22 cellular contexts compared by ENCODE assay signal in genomic region chr3:143066033-143066432, GRCh38.
"Had no signal": no experiment of that assay in that cellular context is flagged by ENCODE, and none has a peak within 500 bp of the region (broad histone marks: within the 10 kb centered on the region; RNA-seq: fewer than 3 reads in every experiment).

No MANE protein-coding gene starts in this region.

- H3K9me3 ChIP-seq: breast epithelium, gastrocnemius medialis, heart left ventricle, thyroid gland had no signal

- H3K4me1 Mint-ChIP-seq: mesothelial cell of epicardium had no signal

- H3K27me3 ChIP-seq: breast epithelium, gastrocnemius medialis, heart left ventricle, thyroid gland had no signal

- DNase-seq: activated CD4-positive, alpha-beta memory T cell treated with anti-CD3 and anti-CD28 coated beads, Interleukin-2, amount 10 ng/mL, durations not matched to agents 7 days and 5 days; activated CD4-positive, alpha-beta T cell treated with anti-CD3 and anti-CD28 coated beads for 36 hours; activated gamma-delta T cell; activated T-cell treated with anti-CD3 and anti-CD28 coated beads, Interleukin-2, amount 50 U/mL, for 4 hours; erythroblast; gastrocnemius medialis; heart left ventricle; kidney; nephron progenitor cell; nucleus accumbens; posterior cingulate gyrus; stimulated activated naive CD4-positive, alpha-beta T cell; T-helper 2 cell; thyroid gland had no signal

- FAIRE-seq: astrocyte, kidney, urothelium cell line had no signal

- ATAC-seq: activated CD4-positive, alpha-beta T cell treated with anti-CD3 and anti-CD28 coated beads for 36 hours; activated T-cell treated with anti-CD3 and anti-CD28 coated beads, Interleukin-2, amount 50 U/mL, for 4 hours; gastrocnemius medialis; left lobe of liver had no signal

- H3K27ac ChIP-seq: breast epithelium, coronary artery, gastrocnemius medialis, heart left ventricle, thyroid gland had no signal

- H3K27me3 Mint-ChIP-seq: activated CD4-positive, alpha-beta T cell treated with anti-CD3 and anti-CD28 coated beads for 36 hours; activated naive CD4-positive, alpha-beta T cell treated with anti-CD3 and anti-CD28 coated beads, Interleukin-2, amount 50 U/mL, for 24 hours had no signal

- H3K4me3 ChIP-seq: breast epithelium, coronary artery, gastrocnemius medialis, heart left ventricle, lung, thyroid gland had no signal

- H3K4me1 ChIP-seq: breast epithelium, gastrocnemius medialis, heart left ventricle had no signal

- H3K9me3 Mint-ChIP-seq: activated CD4-positive, alpha-beta memory T cell treated with anti-CD3 and anti-CD28 coated beads, Interleukin-2, amount 10 ng/mL, durations not matched to agents 7 days and 5 days; activated naive CD4-positive, alpha-beta T cell treated with anti-CD3 and anti-CD28 coated beads, Interleukin-2, amount 50 U/mL, for 24 hours; activated T-cell treated with anti-CD3 and anti-CD28 coated beads, Interleukin-2, amount 50 U/mL, for 4 hours; mesothelial cell of epicardium; nephron progenitor cell had no signal

- H3K27ac Mint-ChIP-seq: activated CD4-positive, alpha-beta memory T cell treated with anti-CD3 and anti-CD28 coated beads, Interleukin-2, amount 10 ng/mL, durations not matched to agents 7 days and 5 days; activated CD4-positive, alpha-beta T cell treated with anti-CD3 and anti-CD28 coated beads for 36 hours; mesothelial cell of epicardium had no signal

- H3K4me3 Mint-ChIP-seq: activated CD4-positive, alpha-beta memory T cell treated with anti-CD3 and anti-CD28 coated beads, Interleukin-2, amount 10 ng/mL, durations not matched to agents 7 days and 5 days; activated CD4-positive, alpha-beta T cell treated with anti-CD3 and anti-CD28 coated beads for 36 hours; activated naive CD4-positive, alpha-beta T cell treated with anti-CD3 and anti-CD28 coated beads, Interleukin-2, amount 50 U/mL, for 24 hours; activated T-cell treated with anti-CD3 and anti-CD28 coated beads, Interleukin-2, amount 50 U/mL, for 4 hours; mesothelial cell of epicardium; nephron progenitor cell had no signal

- H3K36me3 ChIP-seq: gastrocnemius medialis, thyroid gland had no signal
